ENCODE assay signal across 14 cellular contexts in genomic region chr6:137631323-137631722, GRCh38.
DNase-seq lines count a peak whose midpoint lies in the region; ATAC-seq and TF ChIP-seq lines count a peak whose summit lies in the region.
"Had no signal": no experiment of that assay in that cellular context is flagged by ENCODE, and none has a peak within 500 bp of the region (broad histone marks: within the 10 kb centered on the region; RNA-seq: fewer than 3 reads in every experiment).

No MANE protein-coding gene starts in this region.

- peaks cover 3% of the 10 kb centered on the region for H3K27me3 Mint-ChIP-seq in activated CD4-positive, alpha-beta T cell treated with anti-CD3 and anti-CD28 coated beads for 36 hours
- H3K27me3 Mint-ChIP-seq: brain had no signal

- POLR2A ChIA-PET in activated CD4-positive, alpha-beta T cell treated with anti-CD3 and anti-CD28 coated beads for 36 hours (lab: Charles Lee): no interaction called here

- intact Hi-C loops in activated CD4-positive, alpha-beta T cell treated with anti-CD3 and anti-CD28 coated beads for 36 hours (cut with DNase I, micrococcal nuclease): no loop called here

- TF ChIP-seq CTCF in epithelial cell of esophagus (IDR thresholded peaks at IDR 0.05; ENCODE audit: insufficient read depth, low read depth, low read length, missing control alignments): no peak

- no peaks in the 10 kb centered on the region for H3K36me3 Mint-ChIP-seq in activated CD4-positive, alpha-beta T cell treated with anti-CD3 and anti-CD28 coated beads for 36 hours (ENCODE audit: low read depth)
- H3K36me3 Mint-ChIP-seq: brain had no signal

- peaks cover 2% of the 10 kb centered on the region for H3K4me1 Mint-ChIP-seq in activated CD4-positive, alpha-beta T cell treated with anti-CD3 and anti-CD28 coated beads for 36 hours
- H3K4me1 Mint-ChIP-seq: brain had no signal

- H3K9me3 Mint-ChIP-seq in activated CD4-positive, alpha-beta T cell treated with anti-CD3 and anti-CD28 coated beads for 36 hours (ENCODE audit: low read depth): no peaks in the 10 kb centered on the region
- H3K9me3 Mint-ChIP-seq: brain had no signal

- H3K4me3 Mint-ChIP-seq in activated CD4-positive, alpha-beta T cell treated with anti-CD3 and anti-CD28 coated beads for 36 hours: no peak overlapping the region
- H3K4me3 Mint-ChIP-seq: brain had no signal

- peak; percentile 61 for ATAC-seq in activated CD4-positive, alpha-beta T cell treated with anti-CD3 and anti-CD28 coated beads for 36 hours
- ATAC-seq in HG02798 (IDR thresholded peaks at IDR 0.05; ENCODE audit: poor library complexity, unreplicated experiment) (peak; percentile 59), HG03521 (IDR thresholded peaks at IDR 0.05; ENCODE audit: unreplicated experiment) (no peak)

- no peak overlapping the region for H3K4me3 ChIP-seq in epithelial cell of esophagus (ENCODE audit: low read length)
- H3K4me3 ChIP-seq: MG63 had no signal

- CTCF ChIA-PET in activated CD4-positive, alpha-beta T cell treated with anti-CD3 and anti-CD28 coated beads for 36 hours (lab: Charles Lee): interaction anchor here (0.7 to 0.9 kb wide), 3 partner anchors 30 to 375 kb away, joined by 3 to 4 read pairs (median 3); no protein-coding TSS in a partner anchor

- no peak overlapping the region for H3K27ac Mint-ChIP-seq in activated CD4-positive, alpha-beta T cell treated with anti-CD3 and anti-CD28 coated beads for 36 hours
- H3K27ac Mint-ChIP-seq: brain had no signal

- no peak for DNase-seq in activated CD4-positive, alpha-beta T cell treated with anti-CD3 and anti-CD28 coated beads for 36 hours
- no peak for DNase-seq in activated CD4-positive, alpha-beta T cell treated with anti-CD3 and anti-CD28 coated beads for 48 hours
- peak; percentile 39 for DNase-seq in epithelial cell of esophagus (ENCODE audit: low read depth)
- no peak for DNase-seq in ureter (ENCODE audit: low spot score)
- no peak for DNase-seq in NCI-H1092 treated with DMSO at 0.1 percent for 48 hours (lab: John Stamatoyannopoulos, UW)
- DNase-seq in C1 segment of cervical spinal cord (lab: John Stamatoyannopoulos, UW): no peak
- DNase-seq: activated naive CD4-positive, alpha-beta T cell; effector CD4-positive, alpha-beta T cell; MG63; midbrain; occipital lobe had no signal
